In the genomic region with DNA sequence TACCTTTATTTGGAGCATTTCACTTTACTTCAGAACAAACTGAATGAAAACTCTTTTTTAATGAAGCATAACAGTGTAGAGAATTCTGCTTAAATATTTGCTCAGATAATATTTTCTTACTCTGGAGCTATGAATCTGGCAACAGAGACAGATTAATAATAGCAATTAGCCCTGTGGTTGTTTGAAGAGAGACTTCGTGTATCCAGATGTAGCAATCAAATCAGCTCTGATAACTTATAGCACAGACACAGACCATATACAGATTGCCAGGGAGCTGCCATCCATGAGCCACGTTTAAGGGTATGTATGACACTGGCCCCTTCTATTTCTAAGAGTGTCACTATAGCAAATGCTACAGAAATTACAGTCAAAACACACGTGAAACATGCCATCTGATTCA, we compare ENCODE assay signal across 1 cellular context.
TF ChIP-seq lines count a peak whose summit lies in the region.

No MANE protein-coding gene starts in this region.

TF ChIP-seq in H1, 55 proteins besides CTCF, POLR2A, EP300 and RAD21 (continued from another document):
- TF ChIP-seq YY1 (IDR thresholded peaks at IDR 0.05; ENCODE audit: low read depth, low read length): no peak
- no peak for TF ChIP-seq CBX8 (IDR thresholded peaks at IDR 0.05; ENCODE audit: borderline replicate concordance, low read depth, low read length)
- no peak for TF ChIP-seq CHD2 (IDR thresholded peaks at IDR 0.05; ENCODE audit: low read length)
- TF ChIP-seq GTF2F1 (IDR thresholded peaks at IDR 0.05; ENCODE audit: borderline replicate concordance, low read depth, low read length): no peak
- TF ChIP-seq SRF (IDR thresholded peaks at IDR 0.05; ENCODE audit: low read depth, low read length): no peak
- TF ChIP-seq BCL11A (IDR thresholded peaks at IDR 0.05; ENCODE audit: low read depth in 2 of 2, low read length in 2 of 2): no peak
- TF ChIP-seq BACH1 (IDR thresholded peaks at IDR 0.05; ENCODE audit: low read length): no peak
- no peak for TF ChIP-seq RBBP5 (IDR thresholded peaks at IDR 0.05; ENCODE audit: borderline replicate concordance, low read depth, low read length)
- TF ChIP-seq CHD7 (IDR thresholded peaks at IDR 0.05; ENCODE audit: insufficient replicate concordance, low read length): no peak
- no peak for TF ChIP-seq RFX5 (IDR thresholded peaks at IDR 0.05; ENCODE audit: borderline replicate concordance, low read depth, low read length)
- TF ChIP-seq SIN3A (conservative IDR thresholded peaks at IDR 0.05 in 1 of 2, IDR thresholded peaks at IDR 0.05 in 1 of 2; ENCODE audit: low read depth in 1 of 2, low read length in 2 of 2): no peak
- no peak for TF ChIP-seq SP4 (IDR thresholded peaks at IDR 0.05; ENCODE audit: low read length)
